23 cellular contexts compared by ENCODE assay signal in genomic region chr10:49191349-49191748, GRCh38. TPM values are rescaled to one million over a fixed set of nuclear protein-coding genes. Genes with fewer than 3 reads are reported as not detected.
DNase-seq lines count a peak whose midpoint lies in the region; ATAC-seq and TF ChIP-seq lines count a peak whose summit lies in the region.
"Had no signal": no experiment of that assay in that cellular context is flagged by ENCODE, and none has a peak within 500 bp of the region (broad histone marks: within the 10 kb centered on the region; RNA-seq: fewer than 3 reads in every experiment).

No MANE protein-coding gene starts in this region.

- H3K4me3 Mint-ChIP-seq in CD4-positive, alpha-beta T cell, result peak overlapping the region; percentile 23
- no peak overlapping the region for H3K4me3 Mint-ChIP-seq in central memory CD8-positive, alpha-beta T cell
- H3K4me3 Mint-ChIP-seq: type B pancreatic cell had no signal

- peak overlapping the region in 6 of 11 experiments; percentile 94 to 98 (median 96); a peak in 11 of 22 replicates for H3K4me2 ChIP-seq in BLaER1 treated with 17β-estradiol and CSF1 and Interleukin-3, amounts not matched to agents 10 nM and 100 nM
- H3K4me2 ChIP-seq in OCI-LY7 (ENCODE audit: low read length), result peak overlapping the region; percentile 61

- no peak overlapping the region for H3K9ac ChIP-seq in BLaER1 treated with 17β-estradiol and CSF1 and Interleukin-3, amounts not matched to agents 10 nM and 100 nM

- no TSS peak for BruUV-seq in OCI-LY7 (replicated peaks; lab: Mats Ljungman, UMichigan)

- H3K9me2 ChIP-seq in OCI-LY7 (ENCODE audit: insufficient read depth, low read length), result no peaks in the 10 kb centered on the region

- peaks cover 15% of the 10 kb centered on the region for H3K4me1 Mint-ChIP-seq in CD4-positive, alpha-beta T cell (ENCODE audit: low read depth)
- peaks cover 42% of the 10 kb centered on the region for H3K4me1 Mint-ChIP-seq in central memory CD8-positive, alpha-beta T cell

- no peak for TF ChIP-seq CTCF in CD4-positive, alpha-beta T cell (IDR thresholded peaks at IDR 0.05)
- TF ChIP-seq CTCF in OCI-LY7 (conservative IDR thresholded peaks at IDR 0.05; ENCODE audit: low read length), result no peak

- H3K27ac Mint-ChIP-seq in CD4-positive, alpha-beta T cell, result peak overlapping the region; percentile 80
- H3K27ac Mint-ChIP-seq in central memory CD8-positive, alpha-beta T cell (ENCODE audit: low read depth), result peak overlapping the region; percentile 88
- H3K27ac Mint-ChIP-seq: activated naive CD8-positive, alpha-beta T cell treated with anti-CD3 and anti-CD28 coated beads, Interleukin-2, amount 10 ng/mL, durations not matched to agents 7 days and 5 days; type B pancreatic cell had no signal

- H2AFZ ChIP-seq in OCI-LY7 (ENCODE audit: low read length), result no peak overlapping the region; the same call in 1 of the 2 replicates

- no peak for ATAC-seq in CD4-positive, alpha-beta T cell (ENCODE audit: poor library complexity)
- ATAC-seq in central memory CD8-positive, alpha-beta T cell (replicated peaks; ENCODE audit: extremely low read depth, poor library complexity, severe bottlenecking), result no peak
- no peak for ATAC-seq in GM18519 (IDR thresholded peaks at IDR 0.05; ENCODE audit: low FRiP score, unreplicated experiment)
- ATAC-seq: body of pancreas, left ventricle myocardium superior, sciatic nerve had no signal

- H3K9me3 ChIP-seq in BLaER1 treated with 17β-estradiol and CSF1 and Interleukin-3, amounts not matched to agents 10 nM and 100 nM (replicated peaks in 1 of 11), result peaks cover 0 to 3% (median 0%) of the 10 kb centered on the region in 11 experiments; a peak in 2 of 22 replicates
- no peaks in the 10 kb centered on the region for H3K9me3 ChIP-seq in CD4-positive, alpha-beta T cell (ENCODE audit: control insufficient read depth, low read length)
- H3K9me3 ChIP-seq in OCI-LY7 (ENCODE audit: low read length), result no peaks in the 10 kb centered on the region
- H3K9me3 ChIP-seq: body of pancreas had no signal

- CTCF ChIA-PET in CD4-positive, alpha-beta T cell (lab: Charles Lee), result no interaction called here
- CTCF ChIA-PET in OCI-LY7 (lab: Charles Lee; ENCODE audit: unreplicated experiment), result no interaction called here

- H3K4me1 ChIP-seq in BLaER1 treated with 17β-estradiol and CSF1 and Interleukin-3, amounts not matched to agents 10 nM and 100 nM, result peaks cover 45 to 65% (median 57%) of the 10 kb centered on the region in 10 experiments
- peaks cover 52% of the 10 kb centered on the region for H3K4me1 ChIP-seq in OCI-LY7 (ENCODE audit: insufficient read depth, low read length, poor library complexity, severe bottlenecking)
- H3K4me1 ChIP-seq: body of pancreas had no signal

- intact Hi-C loops in CD4-positive, alpha-beta T cell (cut with DNase I, micrococcal nuclease), result no loop called here
- intact Hi-C loops in OCI-LY7 (cut with micrococcal nuclease; ENCODE audit: unreplicated experiment), result loop anchor here (10.0 kb wide), 1 partner anchor 323 kb away; no protein-coding TSS in a partner anchor

- H3K27me3 ChIP-seq in BLaER1 treated with 17β-estradiol and CSF1 and Interleukin-3, amounts not matched to agents 10 nM and 100 nM, result no peaks in the 10 kb centered on the region
- peaks cover 7% of the 10 kb centered on the region for H3K27me3 ChIP-seq in CD4-positive, alpha-beta T cell (ENCODE audit: control insufficient read depth, insufficient read depth, low read length)
- H3K27me3 ChIP-seq: body of pancreas had no signal

- no peaks in the 10 kb centered on the region for H4K20me1 ChIP-seq in BLaER1 treated with 17β-estradiol and CSF1 and Interleukin-3, amounts not matched to agents 10 nM and 100 nM
- H4K20me1 ChIP-seq in OCI-LY7 (ENCODE audit: insufficient read depth, low read length), result no peaks in the 10 kb centered on the region

- no peak overlapping the region for H3K4me3 ChIP-seq in BLaER1 treated with 17β-estradiol and CSF1 and Interleukin-3, amounts not matched to agents 10 nM and 100 nM
- no peak overlapping the region for H3K4me3 ChIP-seq in OCI-LY7 (ENCODE audit: low read depth, low read length, poor library complexity, severe bottlenecking)
- H3K4me3 ChIP-seq: body of pancreas had no signal

- H3K79me2 ChIP-seq in OCI-LY7 (ENCODE audit: insufficient read depth, low read depth, low read length), result no peaks in the 10 kb centered on the region

- POLR2A ChIA-PET in CD4-positive, alpha-beta T cell (lab: Charles Lee), result interaction anchor here (1.0 kb wide), 1 partner anchor 348 kb away, joined by 3 read pairs; no protein-coding TSS in a partner anchor
- POLR2A ChIA-PET in OCI-LY7 (lab: Charles Lee), result interaction anchor here (0.7 kb wide), 1 partner anchor 84 kb away, joined by 3 read pairs; no protein-coding TSS in a partner anchor

- no peaks in the 10 kb centered on the region for H3K36me3 ChIP-seq in BLaER1 treated with 17β-estradiol and CSF1 and Interleukin-3, amounts not matched to agents 10 nM and 100 nM
- no peaks in the 10 kb centered on the region for H3K36me3 ChIP-seq in OCI-LY7 (ENCODE audit: insufficient read depth, low read length)

- DNase-seq in CD4-positive, alpha-beta T cell, result no peak
- DNase-seq in OCI-LY7 (ENCODE audit: low spot score) (no peak), SW 1271 (lab: John Stamatoyannopoulos, UW) (no peak), inferior parietal cortex (ENCODE audit: extremely low spot score) (no peak), HT-29 (ENCODE audit: low spot score) (no peak)
- no peak for DNase-seq in central memory CD8-positive, alpha-beta T cell (ENCODE audit: low spot score in 2 of 2)
- DNase-seq: activated naive CD8-positive, alpha-beta T cell treated with anti-CD3 and anti-CD28 coated beads, Interleukin-2, amount 10 ng/mL, durations not matched to agents 7 days and 5 days; activated T-cell treated with anti-CD3 and anti-CD28 coated beads, Interleukin-2, amount 50 U/mL, for 48 hours; body of pancreas; glutamatergic neuron; left ventricle myocardium superior; NCI-H146; NCI-H2171 treated with DMSO at 0.1 percent for 48 hours; NCI-H69; stimulated activated naive CD8-positive, alpha-beta T cell treated with anti-CD3 and anti-CD28 coated beads, Interleukin-15, Interleukin-2, amounts not matched to agents 100 U/mL and 50 U/mL, for 24 hours had no signal

- peaks cover 2% of the 10 kb centered on the region for H3K9me3 Mint-ChIP-seq in CD4-positive, alpha-beta T cell
- no peaks in the 10 kb centered on the region for H3K9me3 Mint-ChIP-seq in central memory CD8-positive, alpha-beta T cell
- H3K9me3 Mint-ChIP-seq: type B pancreatic cell had no signal

- H3K36me3 Mint-ChIP-seq in CD4-positive, alpha-beta T cell (ENCODE audit: low read depth), result no peaks in the 10 kb centered on the region
- no peaks in the 10 kb centered on the region for H3K36me3 Mint-ChIP-seq in central memory CD8-positive, alpha-beta T cell (ENCODE audit: insufficient read depth)
- H3K36me3 Mint-ChIP-seq: activated naive CD8-positive, alpha-beta T cell treated with anti-CD3 and anti-CD28 coated beads, Interleukin-2, amount 10 ng/mL, durations not matched to agents 7 days and 5 days; type B pancreatic cell had no signal

- H3K27me3 Mint-ChIP-seq in CD4-positive, alpha-beta T cell, result peaks cover 40% of the 10 kb centered on the region
- H3K27me3 Mint-ChIP-seq in central memory CD8-positive, alpha-beta T cell, result peaks cover 2% of the 10 kb centered on the region

- H3K27ac ChIP-seq in BLaER1 treated with 17β-estradiol and CSF1 and Interleukin-3, amounts not matched to agents 10 nM and 100 nM, result peak overlapping the region in 5 of 11 experiments; percentile 76 to 87 (median 87); a peak in 8 of 22 replicates
- H3K27ac ChIP-seq in CD4-positive, alpha-beta T cell (ENCODE audit: low read depth, low read length), result no peak overlapping the region
- peak overlapping the region; percentile 15 for H3K27ac ChIP-seq in OCI-LY7 (ENCODE audit: low read depth, low read length, poor library complexity, severe bottlenecking)
- H3K27ac ChIP-seq: body of pancreas had no signal

RNA-seq across cellular contexts. Expression of gene TMEM273, which starts 3.2 kb away (rescaled TPM):
- 1 to 10 TPM; 1.8 to 2.2 TPM for total RNA-seq in CD4-positive, alpha-beta T cell
- total RNA-seq in OCI-LY7 (2014; rRNA removed; shearing (Covaris generic)), result 1.8 and 5.0 TPM in 2 replicates
- 0.82 and 1.3 TPM in 2 replicates for total RNA-seq in OCI-LY7 (2022)
- not detected in 2 replicates for total RNA-seq in HT-29 (2014; rRNA removed; shearing (Covaris generic))
- total RNA-seq: LHCN-M2, SK-MEL-5 had no signal

RNA-seq across cellular contexts. Expression of gene FAM170B, which starts 57.5 kb away (rescaled TPM):
- total RNA-seq in CD4-positive, alpha-beta T cell, result not detected
- total RNA-seq in OCI-LY7 (2014; rRNA removed; shearing (Covaris generic)), result 0.31 and 0.38 TPM in 2 replicates
- total RNA-seq in OCI-LY7 (2022), result 0.23 TPM in 1 of 2 replicates, not detected in the other
- not detected in 2 replicates for total RNA-seq in HT-29 (2014; rRNA removed; shearing (Covaris generic))
- total RNA-seq: activated naive CD8-positive, alpha-beta T cell treated with anti-CD3 and anti-CD28 coated beads, Interleukin-2, amount 10 ng/mL, durations not matched to agents 7 days and 5 days; body of pancreas; left ventricle myocardium superior; LHCN-M2; mononuclear cell; omental fat pad; sciatic nerve; SK-MEL-5 had no signal
